9 cellular contexts compared by ENCODE assay signal in the genomic region with DNA sequence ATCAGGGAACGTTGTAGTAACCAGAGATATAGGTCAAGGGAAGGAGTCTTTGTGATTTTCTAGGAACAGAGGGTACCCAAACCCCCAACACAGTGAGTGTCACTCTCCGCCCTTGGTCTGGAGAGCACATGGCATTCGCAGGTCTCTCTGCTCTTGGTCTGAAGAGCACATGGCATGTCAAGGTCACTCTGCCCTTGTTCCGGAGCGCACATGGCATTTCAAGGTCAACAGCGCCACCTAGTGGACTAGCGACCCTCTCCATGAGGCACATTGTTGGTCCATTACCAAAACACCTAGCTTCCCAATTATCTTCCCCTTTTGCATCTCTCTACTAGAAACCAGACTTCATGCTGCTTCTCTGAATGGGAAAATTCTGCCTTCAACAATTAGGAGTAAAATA.
DNase-seq lines count a peak whose midpoint lies in the region; ATAC-seq and TF ChIP-seq lines count a peak whose summit lies in the region.
"Had no signal": no experiment of that assay in that cellular context is flagged by ENCODE, and none has a peak within 500 bp of the region (broad histone marks: within the 10 kb centered on the region; RNA-seq: fewer than 3 reads in every experiment).

No MANE protein-coding gene starts in this region.

- H3K4me3 Mint-ChIP-seq in chondrocyte (ENCODE audit: unreplicated experiment), result no peak overlapping the region

- H3K36me3 ChIP-seq in heart right ventricle, result no peaks in the 10 kb centered on the region
- no peaks in the 10 kb centered on the region for H3K36me3 ChIP-seq in tibial artery
- H3K36me3 ChIP-seq: adrenal gland had no signal

- H3K27me3 Mint-ChIP-seq in chondrocyte (ENCODE audit: low read depth), result no peaks in the 10 kb centered on the region

- H3K9me3 ChIP-seq in heart right ventricle (peaks cover 0 to 47% (median 10%) of the 10 kb centered on the region in 11 donors), tibial artery (peaks cover 0 to 5% (median 0%) of the 10 kb centered on the region in 3 donors)
- H3K9me3 ChIP-seq: adrenal gland had no signal

- no peak overlapping the region for H3K27ac Mint-ChIP-seq in chondrocyte (ENCODE audit: unreplicated experiment)

- H3K27me3 ChIP-seq in heart right ventricle (no peaks in the 10 kb centered on the region), tibial artery (no peaks in the 10 kb centered on the region)

- DNase-seq in heart right ventricle, result peak in 1 of 2 donors; percentile 11
- DNase-seq in Right ventricle myocardium inferior (ENCODE audit: missing footprints), result no peak
- peak; percentile 41 for DNase-seq in NCI-H128 (lab: John Stamatoyannopoulos, UW; ENCODE audit: unreplicated experiment)
- DNase-seq in chondrocyte (ENCODE audit: low spot score), result no peak
- peak; percentile 6 for DNase-seq in stimulated activated CD4-positive, alpha-beta T cell treated with anti-CD3 and anti-CD28 coated beads, Interleukin-4, amount 100 ng/mL, for 24 hours
- DNase-seq in tibial artery, result no peak

- peaks cover 34% of the 10 kb centered on the region for H3K9me3 Mint-ChIP-seq in chondrocyte (ENCODE audit: low read depth)

- H3K4me3 ChIP-seq in heart right ventricle, result no peak overlapping the region
- no peak overlapping the region for H3K4me3 ChIP-seq in tibial artery
- H3K4me3 ChIP-seq: adrenal gland had no signal

- ATAC-seq in heart right ventricle, result peak in 1 of 8 donors; percentile 51
- ATAC-seq in Right ventricle myocardium inferior, result no peak
- no peak for ATAC-seq in GM19395 (IDR thresholded peaks at IDR 0.05; ENCODE audit: unreplicated experiment)
- ATAC-seq in GM21515 (IDR thresholded peaks at IDR 0.05; ENCODE audit: unreplicated experiment), result no peak

- intact Hi-C loops in heart right ventricle (cut with DNase I), result no loop called here
- intact Hi-C loops in Right ventricle myocardium inferior (cut with DNase I), result no loop called here
- intact Hi-C loops in tibial artery (cut with DNase I; ENCODE audit: low total_unique reads), result no loop called here

- peaks cover 3% of the 10 kb centered on the region for H3K36me3 Mint-ChIP-seq in chondrocyte (ENCODE audit: low read depth)

- H3K4me1 ChIP-seq in heart right ventricle (no peaks in the 10 kb centered on the region), tibial artery (no peaks in the 10 kb centered on the region)
- H3K4me1 ChIP-seq: adrenal gland had no signal

- peaks cover 5% of the 10 kb centered on the region for H3K4me1 Mint-ChIP-seq in chondrocyte (ENCODE audit: low read depth)

- H3K27ac ChIP-seq in heart right ventricle (no peak overlapping the region), tibial artery (no peak overlapping the region)
- H3K27ac ChIP-seq: adrenal gland had no signal

- 22 to 29% methylated on average over 7 of the region's 7 CpGs for WGBS in heart right ventricle, 2 donors

- peak in 8 of 9 donors; percentile 8 to 55 (median 46) for TF ChIP-seq CTCF in heart right ventricle (IDR thresholded peaks at IDR 0.05)
- peak; percentile 71 for TF ChIP-seq CTCF in chondrocyte (IDR thresholded peaks at IDR 0.05)
- TF ChIP-seq CTCF in tibial artery (IDR thresholded peaks at IDR 0.05), result no peak

Comparison
In these comparisons a context has a peak if more than half of its experiments do, and no peak if none do; other contexts are left out.
1. DNase-seq: peak in NCI-H128 (single experiment) and stimulated activated CD4-positive, alpha-beta T cell treated with anti-CD3 and anti-CD28 coated beads, Interleukin-4, amount 100 ng/mL, for 24 hours (single experiment); none in Right ventricle myocardium inferior (single experiment), chondrocyte (single experiment) and tibial artery (0 of 2).
2. CTCF ChIP-seq: peak in heart right ventricle (8 of 9) and chondrocyte (single experiment); none in tibial artery (0 of 2).